17 cellular contexts compared by ENCODE assay signal in the genomic region with DNA sequence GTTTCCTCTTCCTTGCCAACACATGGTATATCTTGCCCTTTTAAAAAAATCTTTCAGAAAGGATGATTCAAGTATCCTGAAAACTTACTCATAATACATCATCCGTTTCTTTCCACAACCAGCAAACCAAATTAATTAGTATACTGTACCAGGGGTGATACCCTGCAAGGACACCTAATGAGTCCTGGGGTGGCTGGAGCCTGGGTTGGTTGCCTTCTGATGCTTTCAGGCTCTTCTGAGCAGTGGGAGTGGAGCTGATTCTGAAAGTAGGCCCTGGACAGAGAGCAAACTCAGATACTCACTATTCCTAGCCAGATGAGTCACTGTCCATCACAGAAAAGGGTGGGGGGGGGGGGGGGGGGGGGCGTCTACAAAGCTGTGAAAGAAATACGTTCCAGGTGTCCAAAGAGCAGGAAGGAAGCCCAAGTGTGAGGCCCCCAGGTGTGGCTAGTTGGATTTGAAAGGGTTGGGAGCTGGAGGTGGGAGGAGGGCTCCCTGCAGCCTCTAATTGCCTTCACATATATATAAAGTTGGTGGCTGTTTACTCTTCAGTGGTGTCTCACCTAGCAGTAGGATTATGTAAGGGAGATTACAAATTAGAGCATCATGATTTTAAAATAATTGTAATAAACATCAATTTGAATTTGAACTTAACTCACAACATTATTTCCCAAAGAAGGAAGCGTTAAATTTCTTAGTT. TPM values are rescaled to one million over a fixed set of nuclear protein-coding genes. Genes with fewer than 3 reads are reported as not detected.
DNase-seq lines count a peak whose midpoint lies in the region; ATAC-seq, FAIRE-seq and TF ChIP-seq lines count a peak whose summit lies in the region.
"Had no signal": no experiment of that assay in that cellular context is flagged by ENCODE, and none has a peak within 500 bp of the region (broad histone marks: within the 10 kb centered on the region; RNA-seq: fewer than 3 reads in every experiment).

No MANE protein-coding gene starts in this region.

- no peaks in the 10 kb centered on the region for H3K27me3 Mint-ChIP-seq in activated CD4-positive, alpha-beta memory T cell treated with anti-CD3 and anti-CD28 coated beads for 36 hours
- no peaks in the 10 kb centered on the region for H3K27me3 Mint-ChIP-seq in activated CD4-positive, alpha-beta memory T cell treated with anti-CD3 and anti-CD28 coated beads, Interleukin-2, amount 10 ng/mL, durations not matched to agents 7 days and 5 days
- H3K27me3 Mint-ChIP-seq in naive thymus-derived CD8-positive, alpha-beta T cell, result no peaks in the 10 kb centered on the region
- H3K27me3 Mint-ChIP-seq: type B pancreatic cell had no signal

- H3K27ac ChIP-seq in K562 (ENCODE audit: extremely low read depth, low read depth, low read length), result no peak overlapping the region
- H3K27ac ChIP-seq: HL-60, spleen had no signal

- in situ Hi-C loops in K562 (cut with MboI), result no loop called here

- POLR2A ChIA-PET in activated CD4-positive, alpha-beta memory T cell treated with anti-CD3 and anti-CD28 coated beads for 36 hours (lab: Charles Lee), result no interaction called here
- POLR2A ChIA-PET in activated CD4-positive, alpha-beta memory T cell treated with anti-CD3 and anti-CD28 coated beads, Interleukin-2, amount 10 ng/mL, durations not matched to agents 7 days and 5 days (lab: Charles Lee), result no interaction called here
- POLR2A ChIA-PET in K562 (lab: Yijun Ruan, JAX), result no interaction called here
- POLR2A ChIA-PET in naive thymus-derived CD8-positive, alpha-beta T cell (lab: Charles Lee), result no interaction called here

- no peak overlapping the region for H3K4me2 ChIP-seq in K562 (ENCODE audit: insufficient read depth, low read length)

- no peak for TF ChIP-seq RAD21 in K562 (CRISPR knock-in tag; conservative IDR thresholded peaks at IDR 0.05 in 1 of 2, IDR thresholded peaks at IDR 0.05 in 1 of 2)

- no peaks in the 10 kb centered on the region for H3K9me1 ChIP-seq in K562 (ENCODE audit: control insufficient read depth, insufficient read depth, low read length)

- DNase-seq in activated CD4-positive, alpha-beta memory T cell treated with anti-CD3 and anti-CD28 coated beads for 36 hours, result peak; percentile 30
- no peak for DNase-seq in activated CD4-positive, alpha-beta memory T cell treated with anti-CD3 and anti-CD28 coated beads, Interleukin-2, amount 10 ng/mL, durations not matched to agents 7 days and 5 days
- DNase-seq in HTR-8/SVneo (ENCODE audit: insufficient read length, low spot score) (peak; percentile 20), K562 (ENCODE audit: extremely low read depth in 1 of 4, low spot score in 3 of 4) (peak in 3 of 4 experiments; percentile 7 to 15 (median 11)), SIG-M5 treated with dmso at 0.1 percent for 504 hours (lab: John Stamatoyannopoulos, UW; ENCODE audit: unreplicated experiment) (no peak)
- DNase-seq in naive thymus-derived CD8-positive, alpha-beta T cell, result no peak
- DNase-seq: amniotic stem cell; effector CD4-positive, alpha-beta T cell; MM.1S; NCI-H2227 treated with DMSO at 0.1 percent for 48 hours; nucleus accumbens; spleen; T-helper 2 cell had no signal

- no peaks in the 10 kb centered on the region for H4K20me1 ChIP-seq in K562 (replicated peaks; ENCODE audit: control insufficient read depth, insufficient read depth, low read length)

- no peak for FAIRE-seq in HTR-8/SVneo (lab: Jason Lieb, UNC)
- no peak for FAIRE-seq in K562 (lab: Jason Lieb, UNC)

- WGBS in K562 (ENCODE audit: insufficient coverage, low coverage, missing lambda C conversion rate), result 100% methylated on average over 1 of the region's 4 CpGs

- H3K36me3 Mint-ChIP-seq in activated CD4-positive, alpha-beta memory T cell treated with anti-CD3 and anti-CD28 coated beads for 36 hours, result peaks cover 9% of the 10 kb centered on the region
- peaks cover 35% of the 10 kb centered on the region for H3K36me3 Mint-ChIP-seq in activated CD4-positive, alpha-beta memory T cell treated with anti-CD3 and anti-CD28 coated beads, Interleukin-2, amount 10 ng/mL, durations not matched to agents 7 days and 5 days (ENCODE audit: low read depth)
- H3K36me3 Mint-ChIP-seq in naive thymus-derived CD8-positive, alpha-beta T cell, result peaks cover 0 to 55% (median 12%) of the 10 kb centered on the region in 3 donors

- TF ChIP-seq POLR2A in K562 (conservative IDR thresholded peaks at IDR 0.05), result no peak

- H2AFZ ChIP-seq in K562 (ENCODE audit: low read depth, low read length), result no peak overlapping the region

- BruUV-seq in K562 (replicated peaks; lab: Mats Ljungman, UMichigan), result no TSS peak

- no peak overlapping the region for H3K4me3 Mint-ChIP-seq in activated CD4-positive, alpha-beta memory T cell treated with anti-CD3 and anti-CD28 coated beads for 36 hours
- no peak overlapping the region for H3K4me3 Mint-ChIP-seq in activated CD4-positive, alpha-beta memory T cell treated with anti-CD3 and anti-CD28 coated beads, Interleukin-2, amount 10 ng/mL, durations not matched to agents 7 days and 5 days
- H3K4me3 Mint-ChIP-seq in naive thymus-derived CD8-positive, alpha-beta T cell, result peak overlapping the region in 1 of 10 donors; percentile 15
- H3K4me3 Mint-ChIP-seq: type B pancreatic cell had no signal

- no peaks in the 10 kb centered on the region for H3K79me2 ChIP-seq in K562 (ENCODE audit: control insufficient read depth, insufficient read depth, low read length)

- H3K9ac ChIP-seq in K562 (ENCODE audit: insufficient read depth in 1 of 2, low read depth in 2 of 2, low read length in 2 of 2), result no peak overlapping the region

- no peaks in the 10 kb centered on the region for H3K9me3 Mint-ChIP-seq in activated CD4-positive, alpha-beta memory T cell treated with anti-CD3 and anti-CD28 coated beads for 36 hours
- H3K9me3 Mint-ChIP-seq in activated CD4-positive, alpha-beta memory T cell treated with anti-CD3 and anti-CD28 coated beads, Interleukin-2, amount 10 ng/mL, durations not matched to agents 7 days and 5 days, result no peaks in the 10 kb centered on the region
- H3K9me3 Mint-ChIP-seq in naive thymus-derived CD8-positive, alpha-beta T cell, result no peaks in the 10 kb centered on the region

- no peak overlapping the region for H3K4me3 ChIP-seq in K562
- H3K4me3 ChIP-seq: spleen had no signal

- intact Hi-C loops in activated CD4-positive, alpha-beta memory T cell treated with anti-CD3 and anti-CD28 coated beads for 36 hours (cut with micrococcal nuclease), result loop anchor here (5.0 kb wide), 1 partner anchor 37 kb away; a partner anchor contains a TSS
- intact Hi-C loops in K562 (cut with micrococcal nuclease), result no loop called here

- H3K4me1 Mint-ChIP-seq in activated CD4-positive, alpha-beta memory T cell treated with anti-CD3 and anti-CD28 coated beads for 36 hours (ENCODE audit: low read depth), result peaks cover 13% of the 10 kb centered on the region
- no peaks in the 10 kb centered on the region for H3K4me1 Mint-ChIP-seq in activated CD4-positive, alpha-beta memory T cell treated with anti-CD3 and anti-CD28 coated beads, Interleukin-2, amount 10 ng/mL, durations not matched to agents 7 days and 5 days
- no peaks in the 10 kb centered on the region for H3K4me1 Mint-ChIP-seq in naive thymus-derived CD8-positive, alpha-beta T cell

- H3K27ac Mint-ChIP-seq in activated CD4-positive, alpha-beta memory T cell treated with anti-CD3 and anti-CD28 coated beads for 36 hours, result peak overlapping the region; percentile 60
- no peak overlapping the region for H3K27ac Mint-ChIP-seq in activated CD4-positive, alpha-beta memory T cell treated with anti-CD3 and anti-CD28 coated beads, Interleukin-2, amount 10 ng/mL, durations not matched to agents 7 days and 5 days
- H3K27ac Mint-ChIP-seq in naive thymus-derived CD8-positive, alpha-beta T cell, result peak overlapping the region in 6 of 10 donors; percentile 17 to 64 (median 40)
- H3K27ac Mint-ChIP-seq: type B pancreatic cell had no signal

- no peaks in the 10 kb centered on the region for H3K4me1 ChIP-seq in K562 (replicated peaks in 1 of 2; ENCODE audit: control insufficient read depth in 2 of 2, insufficient read depth in 2 of 2, low read length in 2 of 2)
- H3K4me1 ChIP-seq: spleen had no signal

- TF ChIP-seq EP300 in K562 (IDR thresholded peaks at IDR 0.05; ENCODE audit: low read length), result no peak

- ATAC-seq in K562 (peak; percentile 44; the same call in 1 of the 3 replicates), HG03442 (IDR thresholded peaks at IDR 0.05; ENCODE audit: unreplicated experiment) (no peak), GM18498 (IDR thresholded peaks at IDR 0.05; ENCODE audit: unreplicated experiment) (no peak)
- ATAC-seq in naive thymus-derived CD8-positive, alpha-beta T cell, result peak in 1 of 2 donors; percentile 39

- CTCF ChIA-PET in activated CD4-positive, alpha-beta memory T cell treated with anti-CD3 and anti-CD28 coated beads for 36 hours (lab: Charles Lee), result interaction anchor here (0.6 kb wide), 1 partner anchor 869 kb away, joined by 3 read pairs; no protein-coding TSS in a partner anchor
- CTCF ChIA-PET in activated CD4-positive, alpha-beta memory T cell treated with anti-CD3 and anti-CD28 coated beads, Interleukin-2, amount 10 ng/mL, durations not matched to agents 7 days and 5 days (lab: Charles Lee), result no interaction called here
- CTCF ChIA-PET in K562 (lab: Yijun Ruan, JAX; ENCODE audit: low intra/inter-chr PET ratio), result no interaction called here

- H3K27me3 ChIP-seq in K562 (ENCODE audit: control insufficient read depth in 2 of 2, insufficient read depth in 2 of 2, low read length in 2 of 2), result no peaks in the 10 kb centered on the region
- H3K27me3 ChIP-seq: spleen had no signal

- TF ChIP-seq CTCF in K562 (IDR thresholded peaks at IDR 0.05 in 2 of 3, conservative IDR thresholded peaks at IDR 0.05 in 1 of 3; ENCODE audit: insufficient read depth in 2 of 3, low read depth in 1 of 3, low read length in 3 of 3), result no peak

- no peaks in the 10 kb centered on the region for H3K9me3 ChIP-seq in K562 (replicated peaks; ENCODE audit: control insufficient read depth, insufficient read depth, low read depth, low read length)
- H3K9me3 ChIP-seq: spleen had no signal

- H3K36me3 ChIP-seq in K562 (ENCODE audit: control insufficient read depth, insufficient read depth, low read length), result peaks cover 4% of the 10 kb centered on the region; the same call in 1 of the 3 replicates

RNA-seq across cellular contexts. Expression of a gene that starts 36.5 kb away (rescaled TPM):
- total RNA-seq in activated CD4-positive, alpha-beta memory T cell treated with anti-CD3 and anti-CD28 coated beads for 36 hours, result 10 to 100 TPM; 17.4 to 18.8 TPM
- 10 to 100 TPM; 23.1 to 24.8 TPM for total RNA-seq in activated CD4-positive, alpha-beta memory T cell treated with anti-CD3 and anti-CD28 coated beads, Interleukin-2, amount 10 ng/mL, durations not matched to agents 7 days and 5 days
- total RNA-seq in K562 (2011; cell fraction: chromatin; rRNA removed; ENCODE audit: low replicate concordance), result 2.7 and 4.2 TPM in 2 replicates
- total RNA-seq in K562 (2011; cell fraction: nucleolus; rRNA removed), result 1.8 and 3.6 TPM in 2 replicates
- total RNA-seq in K562 (2011; cell fraction: nucleoplasm; rRNA removed), result 4.5 and 4.6 TPM in 2 replicates
- total RNA-seq in K562 (2014; rRNA removed) (4.5 and 7.5 TPM in 2 replicates), K562 (2014; rRNA removed; fragmentation: Illumina TruSeq; extraction: Trizol) (5.0 and 5.1 TPM in 2 replicates), K562 (2015; rRNA removed; fragmentation: Illumina TruSeq; extraction: Trizol) (4.6 and 5.4 TPM in 2 replicates), K562 (2021) (4.9 and 5.5 TPM in 2 replicates)
- polyA plus RNA-seq in K562 (2011; rRNA removed) (4.5 and 5.1 TPM in 2 replicates), K562 (2014; fragmentation: Illumina TruSeq; extraction: Trizol) (3.9 and 4.0 TPM in 2 replicates), K562 (2014; fragmentation: Nextera tagmentation; extraction: Ambion mirVana) (1 to 10 TPM; 1.6 to 2.7 TPM), K562 (2014; rRNA removed) (4.2 and 4.4 TPM in 2 replicates)
- 1.9 and 3.0 TPM in 2 replicates for polyA plus RNA-seq in K562 (2011; cell fraction: cytosol; rRNA removed)
- polyA plus RNA-seq in K562 (2011; cell fraction: nucleus; rRNA removed), result 3.3 and 4.1 TPM in 2 replicates
- 3.1 and 3.8 TPM in 2 replicates for polyA plus RNA-seq in K562 (2012)
- polyA minus RNA-seq in K562 (2011; rRNA and poly(A)+ RNA removed), result 4.3 and 5.1 TPM in 2 replicates
- 2.6 and 2.7 TPM in 2 replicates for polyA minus RNA-seq in K562 (2011; cell fraction: cytosol; rRNA and poly(A)+ RNA removed)
- 4.3 and 6.1 TPM in 2 replicates for polyA minus RNA-seq in K562 (2011; cell fraction: nucleus; rRNA and poly(A)+ RNA removed)
- 10 to 100 TPM; 29.9 to 31.6 TPM for total RNA-seq in naive thymus-derived CD8-positive, alpha-beta T cell
- 10 to 100 TPM; 14.7 to 24.1 (median 19.3) TPM for polyA plus RNA-seq in naive thymus-derived CD8-positive, alpha-beta T cell

Comparison
In these comparisons a context has a peak if more than half of its experiments do, and no peak if none do; other contexts are left out.
1. DNase-seq: peak in activated CD4-positive, alpha-beta memory T cell treated with anti-CD3 and anti-CD28 coated beads for 36 hours (single experiment), HTR-8/SVneo (single experiment) and K562 (3 of 4); none in activated CD4-positive, alpha-beta memory T cell treated with anti-CD3 and anti-CD28 coated beads, Interleukin-2, amount 10 ng/mL, durations not matched to agents 7 days and 5 days (single experiment), naive thymus-derived CD8-positive, alpha-beta T cell (0 of 10) and SIG-M5 treated with dmso at 0.1 percent for 504 hours (single experiment).